ENCODE assay signal across 8 cellular contexts in the genomic region with DNA sequence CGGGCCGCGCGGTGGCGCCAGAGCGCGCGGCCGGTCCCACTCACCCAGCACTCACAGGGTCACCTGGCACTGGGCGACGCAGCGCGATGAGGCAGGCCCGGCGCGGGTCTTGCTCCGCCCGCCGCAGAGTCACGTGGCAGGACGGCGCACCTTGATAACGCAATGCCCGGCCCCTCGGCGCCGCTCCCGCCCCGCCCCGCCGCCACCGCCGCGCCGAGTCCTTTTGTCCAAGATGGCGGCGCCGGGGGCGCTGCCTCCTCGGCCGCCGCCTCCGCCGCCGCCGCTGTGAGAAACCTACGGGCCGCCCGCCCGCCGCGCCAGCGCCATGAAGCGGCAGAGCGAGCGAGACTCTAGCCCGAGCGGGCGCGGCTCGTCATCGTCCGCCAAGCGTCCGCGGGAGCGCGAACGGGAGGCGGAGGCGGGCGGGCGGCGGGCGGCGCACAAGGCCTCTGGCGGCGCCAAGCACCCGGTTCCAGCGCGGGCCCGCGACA. TPM values are rescaled to one million over a fixed set of nuclear protein-coding genes. Genes with fewer than 3 reads are reported as not detected.
DNase-seq lines count a peak whose midpoint lies in the region; ATAC-seq and TF ChIP-seq lines count a peak whose summit lies in the region.

A gene with protein sequence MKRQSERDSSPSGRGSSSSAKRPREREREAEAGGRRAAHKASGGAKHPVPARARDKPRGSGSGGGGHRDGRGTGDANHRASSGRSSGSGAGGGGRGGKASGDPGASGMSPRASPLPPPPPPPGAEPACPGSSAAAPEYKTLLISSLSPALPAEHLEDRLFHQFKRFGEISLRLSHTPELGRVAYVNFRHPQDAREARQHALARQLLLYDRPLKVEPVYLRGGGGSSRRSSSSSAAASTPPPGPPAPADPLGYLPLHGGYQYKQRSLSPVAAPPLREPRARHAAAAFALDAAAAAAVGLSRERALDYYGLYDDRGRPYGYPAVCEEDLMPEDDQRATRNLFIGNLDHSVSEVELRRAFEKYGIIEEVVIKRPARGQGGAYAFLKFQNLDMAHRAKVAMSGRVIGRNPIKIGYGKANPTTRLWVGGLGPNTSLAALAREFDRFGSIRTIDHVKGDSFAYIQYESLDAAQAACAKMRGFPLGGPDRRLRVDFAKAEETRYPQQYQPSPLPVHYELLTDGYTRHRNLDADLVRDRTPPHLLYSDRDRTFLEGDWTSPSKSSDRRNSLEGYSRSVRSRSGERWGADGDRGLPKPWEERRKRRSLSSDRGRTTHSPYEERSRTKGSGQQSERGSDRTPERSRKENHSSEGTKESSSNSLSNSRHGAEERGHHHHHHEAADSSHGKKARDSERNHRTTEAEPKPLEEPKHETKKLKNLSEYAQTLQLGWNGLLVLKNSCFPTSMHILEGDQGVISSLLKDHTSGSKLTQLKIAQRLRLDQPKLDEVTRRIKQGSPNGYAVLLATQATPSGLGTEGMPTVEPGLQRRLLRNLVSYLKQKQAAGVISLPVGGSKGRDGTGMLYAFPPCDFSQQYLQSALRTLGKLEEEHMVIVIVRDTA (plus strand): TSS at position 211 of the 491 bp plus-strand sequence. CDS start 115 bp downstream, at position 326.

- peak; percentile 92 for ATAC-seq in GM21529 (IDR thresholded peaks at IDR 0.05; ENCODE audit: unreplicated experiment)

- peak within 1 kb of the TSS; percentile 80 for H3K4me2 ChIP-seq in PC-9

- TF ChIP-seq RAD21 in Ishikawa (IDR thresholded peaks at IDR 0.05; ENCODE audit: low read depth) = peak; percentile 45; the same call in 1 of the 2 replicates

- H3K4me3 ChIP-seq in PC-9 (peak within 1 kb of the TSS; percentile 68), esophagus (ENCODE audit: low read depth in 1 of 2, low read length in 2 of 2) (peak within 1 kb of the TSS; percentile 73 to 90), muscle layer of colon (ENCODE audit: low read depth in 1 of 2, low read length in 2 of 2) (peak within 1 kb of the TSS; percentile 49 to 75)

- peaks cover 60% of the 10 kb centered on the region for H3K79me2 ChIP-seq in PC-9 (ENCODE audit: low read depth)

- peak within 1 kb of the TSS; percentile 45 for H3K9ac ChIP-seq in muscle layer of colon (ENCODE audit: low read length)

- no peaks in the 10 kb centered on the region for H3K9me3 ChIP-seq in PC-9 (ENCODE audit: insufficient read depth, low read depth)
- H3K9me3 ChIP-seq in esophagus (ENCODE audit: control insufficient read depth in 2 of 2, insufficient read depth in 1 of 2, low read depth in 1 of 2, low read length in 1 of 2) = no peaks in the 10 kb centered on the region
- H3K9me3 ChIP-seq in muscle layer of colon (ENCODE audit: low read length) = no peaks in the 10 kb centered on the region

- peaks cover 59% of the 10 kb centered on the region for H3F3A ChIP-seq in PC-9 (ENCODE audit: insufficient read depth, low read depth)

- peaks cover 50% of the 10 kb centered on the region for H3K4me1 ChIP-seq in PC-9 (replicated peaks; ENCODE audit: insufficient read depth)
- H3K4me1 ChIP-seq in esophagus (ENCODE audit: control insufficient read depth in 2 of 2, insufficient read depth in 2 of 2, low read length in 1 of 2) = peaks cover 19 to 29% of the 10 kb centered on the region in 2 donors
- peaks cover 52% of the 10 kb centered on the region for H3K4me1 ChIP-seq in muscle layer of colon (ENCODE audit: insufficient read depth, low read length)

- H3K36me3 ChIP-seq in PC-9 (ENCODE audit: low read depth) (peaks cover 44% of the 10 kb centered on the region), esophagus (ENCODE audit: control insufficient read depth in 2 of 2, insufficient read depth in 2 of 2, low read length in 1 of 2) (peaks cover 0 to 38% of the 10 kb centered on the region in 2 donors), muscle layer of colon (ENCODE audit: insufficient read depth, low read length) (peaks cover 59% of the 10 kb centered on the region)

- peak within 1 kb of the TSS; percentile 99 for H3K27ac Mint-ChIP-seq in activated T-cell treated with anti-CD3 and anti-CD28 coated beads, Interleukin-2, amount 50 U/mL, for 24 hours

- 0% methylated on average over 40 to 83 of the region's 83 CpGs for WGBS in esophagus, 2 donors

- peaks cover 23% of the 10 kb centered on the region for H4K20me1 ChIP-seq in PC-9 (ENCODE audit: insufficient read depth)

- no peaks in the 10 kb centered on the region for H3K27me3 Mint-ChIP-seq in activated T-cell treated with anti-CD3 and anti-CD28 coated beads, Interleukin-2, amount 50 U/mL, for 24 hours

- peaks cover 91% of the 10 kb centered on the region for H3K36me3 Mint-ChIP-seq in activated T-cell treated with anti-CD3 and anti-CD28 coated beads, Interleukin-2, amount 50 U/mL, for 24 hours (ENCODE audit: low read depth)

- CTCF ChIA-PET in PC-9 (lab: Charles Lee) = no interaction called here

- peak within 1 kb of the TSS; percentile 41 for H3K27ac ChIP-seq in PC-9
- H3K27ac ChIP-seq in esophagus (ENCODE audit: low read depth in 2 of 2, low read length in 1 of 2) = peak within 1 kb of the TSS; percentile 92 to 95
- peak within 1 kb of the TSS; percentile 79 for H3K27ac ChIP-seq in muscle layer of colon (ENCODE audit: low read depth, low read length)

- BruUV-seq in PC-9 (replicated peaks; lab: Mats Ljungman, UMichigan) = no TSS peak

- POLR2A ChIA-PET in PC-9 (lab: Charles Lee; ENCODE audit: unreplicated experiment) = no interaction called here

- H3K9me2 ChIP-seq in PC-9 (ENCODE audit: insufficient read depth) = no peaks in the 10 kb centered on the region

- H2AFZ ChIP-seq in PC-9 = peak within 1 kb of the TSS; percentile 60; the same call in 1 of the 2 replicates

- peaks cover 85% of the 10 kb centered on the region for H3K4me1 Mint-ChIP-seq in activated T-cell treated with anti-CD3 and anti-CD28 coated beads, Interleukin-2, amount 50 U/mL, for 24 hours (ENCODE audit: low read depth)

- H3K4me3 Mint-ChIP-seq in activated T-cell treated with anti-CD3 and anti-CD28 coated beads, Interleukin-2, amount 50 U/mL, for 24 hours = peak within 1 kb of the TSS; percentile 87

- DNase-seq in DMS153 (lab: John Stamatoyannopoulos, UW) = peak; percentile 80
- peak; percentile 79 to 97 for DNase-seq in PC-9
- peak; percentile 99 for DNase-seq in activated T-cell treated with anti-CD3 and anti-CD28 coated beads, Interleukin-2, amount 50 U/mL, for 24 hours
- DNase-seq in stimulated activated CD8-positive, alpha-beta memory T cell treated with anti-CD3 and anti-CD28 coated beads, Interleukin-7, amount 100 ng/mL, for 4 hours (ENCODE audit: low read depth in 2 of 2) = peak; percentile 92 to 98

- intact Hi-C loops in PC-9 (cut with micrococcal nuclease; ENCODE audit: unreplicated experiment) = loop anchor here (1.0 kb wide), 2 partner anchors 109 to 291 kb away; partner anchors contain the start of gene DCAF1

- H3K27me3 ChIP-seq in PC-9 (ENCODE audit: insufficient read depth, low read depth) (no peaks in the 10 kb centered on the region), esophagus (ENCODE audit: control insufficient read depth in 1 of 2, insufficient read depth in 2 of 2, low read length in 2 of 2) (no peaks in the 10 kb centered on the region), muscle layer of colon (ENCODE audit: control insufficient read depth in 1 of 2, insufficient read depth in 2 of 2, low read length in 2 of 2) (no peaks in the 10 kb centered on the region)

- TF ChIP-seq CTCF in PC-9 (conservative IDR thresholded peaks at IDR 0.05) = no peak; the same call in 1 of the 2 replicates

- H3K9me3 Mint-ChIP-seq in activated T-cell treated with anti-CD3 and anti-CD28 coated beads, Interleukin-2, amount 50 U/mL, for 24 hours = no peaks in the 10 kb centered on the region

- no peak; the same call in 1 of the 2 replicates for TF ChIP-seq EP300 in Ishikawa (IDR thresholded peaks at IDR 0.05; ENCODE audit: borderline replicate concordance)

TF ChIP-seq in Ishikawa, 13 proteins besides CTCF, POLR2A, EP300 and RAD21 (continues in another document):
- TF ChIP-seq REST (IDR thresholded peaks at IDR 0.05; ENCODE audit: low read depth) (no peak), TCF12 (IDR thresholded peaks at IDR 0.05; ENCODE audit: low read depth) (peak; percentile 5; the same call in 1 of the 2 replicates), USF1 (IDR thresholded peaks at IDR 0.05) (peak; percentile 97), TAF1 (IDR thresholded peaks at IDR 0.05; ENCODE audit: low read depth) (peak; percentile 58; the same call in 1 of the 2 replicates), CREB1 (IDR thresholded peaks at IDR 0.05; ENCODE audit: low read depth) (peak; percentile 91)
- TF ChIP-seq, protein P1, sequence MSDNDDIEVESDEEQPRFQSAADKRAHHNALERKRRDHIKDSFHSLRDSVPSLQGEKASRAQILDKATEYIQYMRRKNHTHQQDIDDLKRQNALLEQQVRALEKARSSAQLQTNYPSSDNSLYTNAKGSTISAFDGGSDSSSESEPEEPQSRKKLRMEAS (IDR thresholded peaks at IDR 0.05) = peak; percentile 74; the same call in 1 of the 2 replicates

RNA-seq across cellular contexts. Expression of the gene that starts here (rescaled TPM):
- 29.1 and 29.4 TPM in 2 replicates for total RNA-seq in PC-9 (2021)
- 10 to 100 TPM in 1 of 2 donors, 1 to 10 TPM in 1; 7.9 to 16.2 TPM for polyA plus RNA-seq in esophagus

Comparison
In these comparisons a context has a peak if more than half of its experiments do, and no peak if none do; other contexts are left out.
1. Peak in every context shown above with its lines: DNase-seq, ATAC-seq, H3K4me3 ChIP-seq and H3K27ac ChIP-seq.
2. H3K27ac ChIP-seq: peak in every context shown above with its lines; median percentile 94 in esophagus; 79 in muscle layer of colon; 41 in PC-9.